ENCODE assay signal across 8 cellular contexts in genomic region chr19:16828990-16829821, GRCh38. TPM values are rescaled to one million over a fixed set of nuclear protein-coding genes. Genes with fewer than 3 reads are reported as not detected.
DNase-seq lines count a peak whose midpoint lies in the region; TF ChIP-seq lines count a peak whose summit lies in the region.

A gene with protein sequence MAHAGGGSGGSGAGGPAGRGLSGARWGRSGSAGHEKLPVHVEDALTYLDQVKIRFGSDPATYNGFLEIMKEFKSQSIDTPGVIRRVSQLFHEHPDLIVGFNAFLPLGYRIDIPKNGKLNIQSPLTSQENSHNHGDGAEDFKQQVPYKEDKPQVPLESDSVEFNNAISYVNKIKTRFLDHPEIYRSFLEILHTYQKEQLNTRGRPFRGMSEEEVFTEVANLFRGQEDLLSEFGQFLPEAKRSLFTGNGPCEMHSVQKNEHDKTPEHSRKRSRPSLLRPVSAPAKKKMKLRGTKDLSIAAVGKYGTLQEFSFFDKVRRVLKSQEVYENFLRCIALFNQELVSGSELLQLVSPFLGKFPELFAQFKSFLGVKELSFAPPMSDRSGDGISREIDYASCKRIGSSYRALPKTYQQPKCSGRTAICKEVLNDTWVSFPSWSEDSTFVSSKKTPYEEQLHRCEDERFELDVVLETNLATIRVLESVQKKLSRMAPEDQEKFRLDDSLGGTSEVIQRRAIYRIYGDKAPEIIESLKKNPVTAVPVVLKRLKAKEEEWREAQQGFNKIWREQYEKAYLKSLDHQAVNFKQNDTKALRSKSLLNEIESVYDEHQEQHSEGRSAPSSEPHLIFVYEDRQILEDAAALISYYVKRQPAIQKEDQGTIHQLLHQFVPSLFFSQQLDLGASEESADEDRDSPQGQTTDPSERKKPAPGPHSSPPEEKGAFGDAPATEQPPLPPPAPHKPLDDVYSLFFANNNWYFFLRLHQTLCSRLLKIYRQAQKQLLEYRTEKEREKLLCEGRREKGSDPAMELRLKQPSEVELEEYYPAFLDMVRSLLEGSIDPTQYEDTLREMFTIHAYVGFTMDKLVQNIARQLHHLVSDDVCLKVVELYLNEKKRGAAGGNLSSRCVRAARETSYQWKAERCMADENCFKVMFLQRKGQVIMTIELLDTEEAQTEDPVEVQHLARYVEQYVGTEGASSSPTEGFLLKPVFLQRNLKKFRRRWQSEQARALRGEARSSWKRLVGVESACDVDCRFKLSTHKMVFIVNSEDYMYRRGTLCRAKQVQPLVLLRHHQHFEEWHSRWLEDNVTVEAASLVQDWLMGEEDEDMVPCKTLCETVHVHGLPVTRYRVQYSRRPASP (plus strand): TSS chr19:16829398. CDS start chr19:16829421, 23 bp downstream.

- H3K4me3 ChIP-seq in PC-9 (peak within 1 kb of the TSS; percentile 94), mononuclear cell (ENCODE audit: low read length) (peak within 1 kb of the TSS; percentile 54)

- H3K9me2 ChIP-seq in PC-9 (ENCODE audit: insufficient read depth), result no peaks in the 10 kb centered on the region

- H3F3A ChIP-seq in PC-9 (ENCODE audit: insufficient read depth, low read depth), result peaks cover 14% of the 10 kb centered on the region; the same call in 1 of the 2 replicates

- H3K4me1 ChIP-seq in PC-9 (replicated peaks; ENCODE audit: insufficient read depth) (peaks cover 25% of the 10 kb centered on the region), mononuclear cell (ENCODE audit: insufficient read depth, low read length) (peaks cover 50% of the 10 kb centered on the region)

- H3K9me3 ChIP-seq in PC-9 (ENCODE audit: insufficient read depth, low read depth), result no peaks in the 10 kb centered on the region
- H3K9me3 ChIP-seq in mononuclear cell (ENCODE audit: low read depth, low read length), result no peaks in the 10 kb centered on the region

- POLR2A ChIA-PET in PC-9 (lab: Charles Lee; ENCODE audit: unreplicated experiment), result interaction anchor here (0.7 kb wide), 3 partner anchors 28 to 966 kb away, joined by 3 to 7 read pairs (median 3); partner anchors contain the start of gene B3GNT3

- peaks cover 21% of the 10 kb centered on the region for H3K36me3 ChIP-seq in PC-9 (ENCODE audit: low read depth)

- no peak for TF ChIP-seq CTCF in PC-9 (conservative IDR thresholded peaks at IDR 0.05)

- H2AFZ ChIP-seq in PC-9, result peak within 1 kb of the TSS; percentile 50

- H3K27ac ChIP-seq in PC-9 (0 out of 2 replicates have a peak within 1 kb of the TSS, but pooled peaks have one; percentile 3), epithelial cell of prostate (peak within 1 kb of the TSS; percentile 56)

- intact Hi-C loops in PC-9 (cut with micrococcal nuclease; ENCODE audit: unreplicated experiment), result loop anchor here (5.0 kb wide), 2 partner anchors 52 to 112 kb away; partner anchors contain the start of gene NWD1

- H3K4me2 ChIP-seq in PC-9, result peak within 1 kb of the TSS; percentile 83

- no TSS peak for BruUV-seq in PC-9 (replicated peaks; lab: Mats Ljungman, UMichigan)

- H3K79me2 ChIP-seq in PC-9 (ENCODE audit: low read depth), result peaks cover 27% of the 10 kb centered on the region

- CTCF ChIA-PET in PC-9 (lab: Charles Lee), result interaction anchor here (0.7 kb wide), 1 partner anchor 159 kb away, joined by 3 read pairs; no protein-coding TSS in a partner anchor

- H4K20me1 ChIP-seq in PC-9 (ENCODE audit: insufficient read depth), result peaks cover 3% of the 10 kb centered on the region; the same call in 1 of the 2 replicates

- DNase-seq in NCI-H2081 (lab: John Stamatoyannopoulos, UW) (peak; percentile 81 to 86), NCI-H2081 treated with DMSO at 0.1 percent for 48 hours (lab: John Stamatoyannopoulos, UW) (no peak), HuH-7 (ENCODE audit: low spot score) (peak; percentile 75), PC-9 (peak; percentile 86 to 88), epithelial cell of prostate (ENCODE audit: low read depth, low spot score) (no peak)
- DNase-seq in activated T-cell treated with anti-CD3 and anti-CD28 coated beads, Interleukin-2, amount 50 U/mL, for 1 hour, result peak; percentile 95
- DNase-seq in stimulated activated CD8-positive, alpha-beta memory T cell treated with anti-CD3 and anti-CD28 coated beads, Interleukin-2, amount 100 ng/mL, for 1 hour (ENCODE audit: low read depth in 2 of 2), result peak; percentile 78

- H3K27me3 ChIP-seq in PC-9 (ENCODE audit: insufficient read depth, low read depth) (no peaks in the 10 kb centered on the region), mononuclear cell (ENCODE audit: insufficient read depth, low read length) (peaks cover 3% of the 10 kb centered on the region)

RNA-seq across cellular contexts. Expression of the gene that starts here (rescaled TPM):
- 72.6 and 83.8 TPM in 2 replicates for total RNA-seq in PC-9 (2021)
- 27.4 TPM for total RNA-seq in mononuclear cell

Comparison
In these comparisons a context has a peak if more than half of its experiments do, and no peak if none do; other contexts are left out.
1. DNase-seq: peak in NCI-H2081 (2 of 2), HuH-7 (single experiment), PC-9 (2 of 2), activated T-cell treated with anti-CD3 and anti-CD28 coated beads, Interleukin-2, amount 50 U/mL, for 1 hour (single experiment) and stimulated activated CD8-positive, alpha-beta memory T cell treated with anti-CD3 and anti-CD28 coated beads, Interleukin-2, amount 100 ng/mL, for 1 hour (2 of 2); none in NCI-H2081 treated with DMSO at 0.1 percent for 48 hours (single experiment) and epithelial cell of prostate (single experiment).